ENCODE assay signal across 13 cellular contexts in the genomic region with DNA sequence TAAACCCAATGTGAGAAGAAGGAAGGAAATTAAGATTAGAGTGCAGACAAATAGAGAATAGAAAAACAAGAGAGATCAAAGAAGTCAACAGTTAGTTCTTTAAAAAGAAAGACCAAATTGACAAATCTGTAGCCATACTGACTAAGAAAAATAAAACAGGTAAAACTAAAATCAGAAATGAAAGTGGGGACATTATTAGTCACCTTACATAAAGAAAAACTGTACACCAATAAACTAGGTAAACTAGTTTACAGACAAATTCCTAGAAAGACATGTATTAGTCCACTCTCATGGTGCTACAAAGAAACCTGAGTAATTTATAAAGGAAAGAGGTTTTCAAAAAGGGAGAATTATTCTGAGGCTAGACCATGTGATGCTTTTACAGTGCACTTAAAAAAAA. TPM values are rescaled to one million over a fixed set of nuclear protein-coding genes. Genes with fewer than 3 reads are reported as not detected.
A peak's percentile ranks its signal among the peaks of the same experiment; 100 is the strongest.
DNase-seq lines count a peak whose midpoint lies in the region; ATAC-seq and TF ChIP-seq lines count a peak whose summit lies in the region.
"Had no signal": no experiment of that assay in that cellular context is flagged by ENCODE, and none has a peak within 500 bp of the region (broad histone marks: within the 10 kb centered on the region; RNA-seq: fewer than 3 reads in every experiment).

No MANE protein-coding gene starts in this region.

- no peak for DNase-seq in amygdala (lab: John Stamatoyannopoulos, UW)
- DNase-seq in heart left ventricle, result no peak
- DNase-seq in cortex of kidney (lab: John Stamatoyannopoulos, UW), result no peak
- no peak for DNase-seq in activated gamma-delta T cell (lab: John Stamatoyannopoulos, UW)
- DNase-seq: GDM1, NCI-H1417 treated with DMSO at 0.1 percent for 48 hours, nucleus accumbens had no signal

- intact Hi-C loops in heart left ventricle (cut with DNase I), result loop anchor here in 1 of 10 donors (10.0 kb wide), 1 partner anchor 134 kb away; no protein-coding TSS in a partner anchor

- no peak for TF ChIP-seq POLR2A in heart left ventricle (IDR thresholded peaks at IDR 0.05)

- no peak overlapping the region for H3K27ac ChIP-seq in heart left ventricle
- H3K27ac ChIP-seq: BLaER1 treated with 17β-estradiol and CSF1 and Interleukin-3, amounts not matched to agents 10 nM and 100 nM had no signal

- peak; percentile 89 for ATAC-seq in GM18502 (IDR thresholded peaks at IDR 0.05; ENCODE audit: poor library complexity, unreplicated experiment)
- peak; percentile 88 for ATAC-seq in GM19351 (IDR thresholded peaks at IDR 0.05; ENCODE audit: unreplicated experiment)
- peak; percentile 71 for ATAC-seq in HG02840 (IDR thresholded peaks at IDR 0.05; ENCODE audit: low FRiP score, unreplicated experiment)
- peak; percentile 75 for ATAC-seq in HG03571 (IDR thresholded peaks at IDR 0.05; ENCODE audit: unreplicated experiment)
- ATAC-seq in heart left ventricle, result no peak

- no peaks in the 10 kb centered on the region for H3K4me1 ChIP-seq in heart left ventricle

- H3K36me3 ChIP-seq in heart left ventricle, result peaks cover 0 to 99% (median 91%) of the 10 kb centered on the region in 9 donors

- H3K27me3 ChIP-seq in heart left ventricle, result no peaks in the 10 kb centered on the region
- H3K27me3 ChIP-seq: BLaER1 treated with 17β-estradiol and CSF1 and Interleukin-3, amounts not matched to agents 10 nM and 100 nM had no signal

- no peaks in the 10 kb centered on the region for H3K9me3 ChIP-seq in heart left ventricle

- H3K4me3 ChIP-seq in heart left ventricle, result no peak overlapping the region
- H3K4me3 ChIP-seq: BLaER1 treated with 17β-estradiol and CSF1 and Interleukin-3, amounts not matched to agents 10 nM and 100 nM; lung had no signal

- no peak for TF ChIP-seq CTCF in heart left ventricle (IDR thresholded peaks at IDR 0.05)

RNA-seq across cellular contexts. Expression of a gene that starts 22.3 kb away (rescaled TPM):
- 10 to 100 TPM; 16.5 to 31.3 (median 23.6) TPM for total RNA-seq in heart left ventricle
- 10 to 100 TPM in 1 of 2 donors, 1 to 10 TPM in 1; 7.5 to 18.0 TPM for polyA plus RNA-seq in heart left ventricle

RNA-seq across cellular contexts. Expression of a gene that starts 22.7 kb away (rescaled TPM):
- total RNA-seq in heart left ventricle, result 10 to 100 TPM in 4 of 9 donors, 1 to 10 TPM in 5; 6.9 to 14.9 (median 8.4) TPM
- 10 to 100 TPM in 1 of 2 donors, 1 to 10 TPM in 1; 3.1 to 25.2 TPM for polyA plus RNA-seq in heart left ventricle

RNA-seq across cellular contexts. Expression of a gene that starts 37.0 kb away (rescaled TPM):
- total RNA-seq in heart left ventricle, result 1 to 10 TPM in 5 of 9 donors, under 1 TPM in 4; 0.24 to 1.5 (median 1.2) TPM
- polyA plus RNA-seq in heart left ventricle, result 1 to 10 TPM in 1 of 2 donors, under 1 TPM in 1; 0.42 to 1.8 TPM

Comparison
In these comparisons a context has a peak if more than half of its experiments do, and no peak if none do; other contexts are left out.
1. ATAC-seq: peak in GM18502 (single experiment), GM19351 (single experiment), HG02840 (single experiment) and HG03571 (single experiment); none in heart left ventricle (0 of 4).